ENCODE assay signal across 1 cellular context in the genomic region with DNA sequence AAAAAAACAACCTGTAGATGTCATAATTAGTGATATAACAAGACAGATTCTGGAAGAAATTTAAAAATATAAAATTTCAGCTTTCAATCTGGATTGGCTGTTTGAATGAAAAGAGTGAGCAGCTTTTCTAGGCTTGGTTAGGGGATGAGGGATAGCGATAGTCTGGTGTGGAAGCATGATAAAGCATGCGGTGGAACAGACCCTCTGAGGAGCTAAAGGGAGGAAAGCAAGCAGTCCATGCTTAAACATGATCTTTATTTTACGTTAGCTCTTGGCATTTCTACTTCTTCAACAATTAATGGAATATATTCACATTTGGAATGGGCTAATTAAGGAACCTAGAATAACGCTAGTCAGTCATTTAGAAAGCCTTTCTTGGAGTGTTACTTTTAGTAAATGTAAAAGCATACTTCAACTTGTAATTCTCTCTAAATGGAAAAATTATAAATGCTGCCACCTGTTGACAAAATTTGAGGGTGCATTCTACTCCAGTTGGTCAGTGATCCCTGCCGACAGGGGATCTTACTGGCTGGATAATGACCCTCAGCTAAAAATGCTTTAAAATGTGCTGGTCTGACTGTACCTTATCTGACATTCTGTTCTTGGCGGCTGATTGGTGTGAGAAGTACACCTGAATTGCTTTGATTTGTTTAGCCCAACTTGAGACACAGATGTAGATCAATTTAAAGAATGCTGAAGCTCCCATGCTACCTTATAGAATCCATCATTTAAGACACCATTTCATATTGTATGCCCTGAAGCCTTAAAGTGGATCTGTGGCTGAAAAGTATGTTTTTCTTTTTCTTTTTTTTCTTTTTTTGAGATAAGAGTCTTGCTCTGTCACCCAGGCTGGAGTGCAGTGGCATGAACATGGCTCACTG.
TF ChIP-seq lines count a peak whose summit lies in the region.

No MANE protein-coding gene starts in this region.

TF ChIP-seq in K562, 482 proteins besides CTCF, POLR2A, EP300 and RAD21 (continued from another document):
- TF ChIP-seq, protein P1, sequence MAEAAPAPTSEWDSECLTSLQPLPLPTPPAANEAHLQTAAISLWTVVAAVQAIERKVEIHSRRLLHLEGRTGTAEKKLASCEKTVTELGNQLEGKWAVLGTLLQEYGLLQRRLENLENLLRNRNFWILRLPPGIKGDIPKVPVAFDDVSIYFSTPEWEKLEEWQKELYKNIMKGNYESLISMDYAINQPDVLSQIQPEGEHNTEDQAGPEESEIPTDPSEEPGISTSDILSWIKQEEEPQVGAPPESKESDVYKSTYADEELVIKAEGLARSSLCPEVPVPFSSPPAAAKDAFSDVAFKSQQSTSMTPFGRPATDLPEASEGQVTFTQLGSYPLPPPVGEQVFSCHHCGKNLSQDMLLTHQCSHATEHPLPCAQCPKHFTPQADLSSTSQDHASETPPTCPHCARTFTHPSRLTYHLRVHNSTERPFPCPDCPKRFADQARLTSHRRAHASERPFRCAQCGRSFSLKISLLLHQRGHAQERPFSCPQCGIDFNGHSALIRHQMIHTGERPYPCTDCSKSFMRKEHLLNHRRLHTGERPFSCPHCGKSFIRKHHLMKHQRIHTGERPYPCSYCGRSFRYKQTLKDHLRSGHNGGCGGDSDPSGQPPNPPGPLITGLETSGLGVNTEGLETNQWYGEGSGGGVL (CRISPR knock-in tag; IDR thresholded peaks at IDR 0.05), result no peak
- TF ChIP-seq MYC (IDR thresholded peaks at IDR 0.05; ENCODE audit: low read depth, low read length), result 0 out of 2 replicates have a peak, but pooled peaks have one; percentile 9
- no peak for TF ChIP-seq MYC (CRISPR knock-in tag; IDR thresholded peaks at IDR 0.05; ENCODE audit: borderline replicate concordance, low read depth)
- TF ChIP-seq RBM14 (IDR thresholded peaks at IDR 0.05; ENCODE audit: borderline replicate concordance, insufficient read depth, low read depth, low read length), result no peak
- TF ChIP-seq L3MBTL2 (IDR thresholded peaks at IDR 0.05), result 0 out of 2 replicates have a peak, but pooled peaks have one; percentile 30
- TF ChIP-seq, protein P2, sequence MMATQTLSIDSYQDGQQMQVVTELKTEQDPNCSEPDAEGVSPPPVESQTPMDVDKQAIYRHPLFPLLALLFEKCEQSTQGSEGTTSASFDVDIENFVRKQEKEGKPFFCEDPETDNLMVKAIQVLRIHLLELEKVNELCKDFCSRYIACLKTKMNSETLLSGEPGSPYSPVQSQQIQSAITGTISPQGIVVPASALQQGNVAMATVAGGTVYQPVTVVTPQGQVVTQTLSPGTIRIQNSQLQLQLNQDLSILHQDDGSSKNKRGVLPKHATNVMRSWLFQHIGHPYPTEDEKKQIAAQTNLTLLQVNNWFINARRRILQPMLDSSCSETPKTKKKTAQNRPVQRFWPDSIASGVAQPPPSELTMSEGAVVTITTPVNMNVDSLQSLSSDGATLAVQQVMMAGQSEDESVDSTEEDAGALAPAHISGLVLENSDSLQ (IDR thresholded peaks at IDR 0.05), result 0 out of 2 replicates have a peak, but pooled peaks have one; percentile 7
- TF ChIP-seq SMC3 (conservative IDR thresholded peaks at IDR 0.05; ENCODE audit: insufficient read depth, low read depth, low read length), result peak; percentile 47; the same call in 1 of the 2 replicates
- TF ChIP-seq, protein P3, sequence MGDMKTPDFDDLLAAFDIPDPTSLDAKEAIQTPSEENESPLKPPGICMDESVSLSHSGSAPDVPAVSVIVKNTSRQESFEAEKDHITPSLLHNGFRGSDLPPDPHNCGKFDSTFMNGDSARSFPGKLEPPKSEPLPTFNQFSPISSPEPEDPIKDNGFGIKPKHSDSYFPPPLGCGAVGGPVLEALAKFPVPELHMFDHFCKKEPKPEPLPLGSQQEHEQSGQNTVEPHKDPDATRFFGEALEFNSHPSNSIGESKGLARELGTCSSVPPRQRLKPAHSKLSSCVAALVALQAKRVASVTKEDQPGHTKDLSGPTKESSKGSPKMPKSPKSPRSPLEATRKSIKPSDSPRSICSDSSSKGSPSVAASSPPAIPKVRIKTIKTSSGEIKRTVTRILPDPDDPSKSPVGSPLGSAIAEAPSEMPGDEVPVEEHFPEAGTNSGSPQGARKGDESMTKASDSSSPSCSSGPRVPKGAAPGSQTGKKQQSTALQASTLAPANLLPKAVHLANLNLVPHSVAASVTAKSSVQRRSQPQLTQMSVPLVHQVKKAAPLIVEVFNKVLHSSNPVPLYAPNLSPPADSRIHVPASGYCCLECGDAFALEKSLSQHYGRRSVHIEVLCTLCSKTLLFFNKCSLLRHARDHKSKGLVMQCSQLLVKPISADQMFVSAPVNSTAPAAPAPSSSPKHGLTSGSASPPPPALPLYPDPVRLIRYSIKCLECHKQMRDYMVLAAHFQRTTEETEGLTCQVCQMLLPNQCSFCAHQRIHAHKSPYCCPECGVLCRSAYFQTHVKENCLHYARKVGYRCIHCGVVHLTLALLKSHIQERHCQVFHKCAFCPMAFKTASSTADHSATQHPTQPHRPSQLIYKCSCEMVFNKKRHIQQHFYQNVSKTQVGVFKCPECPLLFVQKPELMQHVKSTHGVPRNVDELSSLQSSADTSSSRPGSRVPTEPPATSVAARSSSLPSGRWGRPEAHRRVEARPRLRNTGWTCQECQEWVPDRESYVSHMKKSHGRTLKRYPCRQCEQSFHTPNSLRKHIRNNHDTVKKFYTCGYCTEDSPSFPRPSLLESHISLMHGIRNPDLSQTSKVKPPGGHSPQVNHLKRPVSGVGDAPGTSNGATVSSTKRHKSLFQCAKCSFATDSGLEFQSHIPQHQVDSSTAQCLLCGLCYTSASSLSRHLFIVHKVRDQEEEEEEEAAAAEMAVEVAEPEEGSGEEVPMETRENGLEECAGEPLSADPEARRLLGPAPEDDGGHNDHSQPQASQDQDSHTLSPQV (IDR thresholded peaks at IDR 0.05), result 0 out of 2 replicates have a peak, but pooled peaks have one; percentile 36
- TF ChIP-seq SP1 (CRISPR knock-in tag; IDR thresholded peaks at IDR 0.05), result 0 out of 2 replicates have a peak, but pooled peaks have one; percentile 20
- TF ChIP-seq SPI1 (IDR thresholded peaks at IDR 0.05; ENCODE audit: borderline replicate concordance, low read depth, low read length), result no peak
- TF ChIP-seq, protein P4, sequence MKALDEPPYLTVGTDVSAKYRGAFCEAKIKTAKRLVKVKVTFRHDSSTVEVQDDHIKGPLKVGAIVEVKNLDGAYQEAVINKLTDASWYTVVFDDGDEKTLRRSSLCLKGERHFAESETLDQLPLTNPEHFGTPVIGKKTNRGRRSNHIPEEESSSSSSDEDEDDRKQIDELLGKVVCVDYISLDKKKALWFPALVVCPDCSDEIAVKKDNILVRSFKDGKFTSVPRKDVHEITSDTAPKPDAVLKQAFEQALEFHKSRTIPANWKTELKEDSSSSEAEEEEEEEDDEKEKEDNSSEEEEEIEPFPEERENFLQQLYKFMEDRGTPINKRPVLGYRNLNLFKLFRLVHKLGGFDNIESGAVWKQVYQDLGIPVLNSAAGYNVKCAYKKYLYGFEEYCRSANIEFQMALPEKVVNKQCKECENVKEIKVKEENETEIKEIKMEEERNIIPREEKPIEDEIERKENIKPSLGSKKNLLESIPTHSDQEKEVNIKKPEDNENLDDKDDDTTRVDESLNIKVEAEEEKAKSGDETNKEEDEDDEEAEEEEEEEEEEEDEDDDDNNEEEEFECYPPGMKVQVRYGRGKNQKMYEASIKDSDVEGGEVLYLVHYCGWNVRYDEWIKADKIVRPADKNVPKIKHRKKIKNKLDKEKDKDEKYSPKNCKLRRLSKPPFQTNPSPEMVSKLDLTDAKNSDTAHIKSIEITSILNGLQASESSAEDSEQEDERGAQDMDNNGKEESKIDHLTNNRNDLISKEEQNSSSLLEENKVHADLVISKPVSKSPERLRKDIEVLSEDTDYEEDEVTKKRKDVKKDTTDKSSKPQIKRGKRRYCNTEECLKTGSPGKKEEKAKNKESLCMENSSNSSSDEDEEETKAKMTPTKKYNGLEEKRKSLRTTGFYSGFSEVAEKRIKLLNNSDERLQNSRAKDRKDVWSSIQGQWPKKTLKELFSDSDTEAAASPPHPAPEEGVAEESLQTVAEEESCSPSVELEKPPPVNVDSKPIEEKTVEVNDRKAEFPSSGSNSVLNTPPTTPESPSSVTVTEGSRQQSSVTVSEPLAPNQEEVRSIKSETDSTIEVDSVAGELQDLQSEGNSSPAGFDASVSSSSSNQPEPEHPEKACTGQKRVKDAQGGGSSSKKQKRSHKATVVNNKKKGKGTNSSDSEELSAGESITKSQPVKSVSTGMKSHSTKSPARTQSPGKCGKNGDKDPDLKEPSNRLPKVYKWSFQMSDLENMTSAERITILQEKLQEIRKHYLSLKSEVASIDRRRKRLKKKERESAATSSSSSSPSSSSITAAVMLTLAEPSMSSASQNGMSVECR (CRISPR knock-in tag; IDR thresholded peaks at IDR 0.05), result no peak
- TF ChIP-seq NBN (IDR thresholded peaks at IDR 0.05; ENCODE audit: low read depth), result peak; percentile 37; the same call in 1 of the 2 replicates
- no peak for TF ChIP-seq MAFK (IDR thresholded peaks at IDR 0.05; ENCODE audit: low read length)
- TF ChIP-seq HNRNPH1 (optimal IDR thresholded peaks at IDR 0.05; ENCODE audit: low read depth, low read length), result no peak
- peak in 1 of 2 experiments; percentile 38; a peak in 1 of 4 replicates for TF ChIP-seq MAZ (CRISPR knock-in tag; conservative IDR thresholded peaks at IDR 0.05 in 1 of 2, IDR thresholded peaks at IDR 0.05 in 1 of 2)
- TF ChIP-seq ZNF75A (CRISPR knock-in tag; IDR thresholded peaks at IDR 0.05), result no peak
- no peak for TF ChIP-seq NFE2L1 (tag; IDR thresholded peaks at IDR 0.05; ENCODE audit: borderline replicate concordance, low read depth)
- TF ChIP-seq, protein P5, sequence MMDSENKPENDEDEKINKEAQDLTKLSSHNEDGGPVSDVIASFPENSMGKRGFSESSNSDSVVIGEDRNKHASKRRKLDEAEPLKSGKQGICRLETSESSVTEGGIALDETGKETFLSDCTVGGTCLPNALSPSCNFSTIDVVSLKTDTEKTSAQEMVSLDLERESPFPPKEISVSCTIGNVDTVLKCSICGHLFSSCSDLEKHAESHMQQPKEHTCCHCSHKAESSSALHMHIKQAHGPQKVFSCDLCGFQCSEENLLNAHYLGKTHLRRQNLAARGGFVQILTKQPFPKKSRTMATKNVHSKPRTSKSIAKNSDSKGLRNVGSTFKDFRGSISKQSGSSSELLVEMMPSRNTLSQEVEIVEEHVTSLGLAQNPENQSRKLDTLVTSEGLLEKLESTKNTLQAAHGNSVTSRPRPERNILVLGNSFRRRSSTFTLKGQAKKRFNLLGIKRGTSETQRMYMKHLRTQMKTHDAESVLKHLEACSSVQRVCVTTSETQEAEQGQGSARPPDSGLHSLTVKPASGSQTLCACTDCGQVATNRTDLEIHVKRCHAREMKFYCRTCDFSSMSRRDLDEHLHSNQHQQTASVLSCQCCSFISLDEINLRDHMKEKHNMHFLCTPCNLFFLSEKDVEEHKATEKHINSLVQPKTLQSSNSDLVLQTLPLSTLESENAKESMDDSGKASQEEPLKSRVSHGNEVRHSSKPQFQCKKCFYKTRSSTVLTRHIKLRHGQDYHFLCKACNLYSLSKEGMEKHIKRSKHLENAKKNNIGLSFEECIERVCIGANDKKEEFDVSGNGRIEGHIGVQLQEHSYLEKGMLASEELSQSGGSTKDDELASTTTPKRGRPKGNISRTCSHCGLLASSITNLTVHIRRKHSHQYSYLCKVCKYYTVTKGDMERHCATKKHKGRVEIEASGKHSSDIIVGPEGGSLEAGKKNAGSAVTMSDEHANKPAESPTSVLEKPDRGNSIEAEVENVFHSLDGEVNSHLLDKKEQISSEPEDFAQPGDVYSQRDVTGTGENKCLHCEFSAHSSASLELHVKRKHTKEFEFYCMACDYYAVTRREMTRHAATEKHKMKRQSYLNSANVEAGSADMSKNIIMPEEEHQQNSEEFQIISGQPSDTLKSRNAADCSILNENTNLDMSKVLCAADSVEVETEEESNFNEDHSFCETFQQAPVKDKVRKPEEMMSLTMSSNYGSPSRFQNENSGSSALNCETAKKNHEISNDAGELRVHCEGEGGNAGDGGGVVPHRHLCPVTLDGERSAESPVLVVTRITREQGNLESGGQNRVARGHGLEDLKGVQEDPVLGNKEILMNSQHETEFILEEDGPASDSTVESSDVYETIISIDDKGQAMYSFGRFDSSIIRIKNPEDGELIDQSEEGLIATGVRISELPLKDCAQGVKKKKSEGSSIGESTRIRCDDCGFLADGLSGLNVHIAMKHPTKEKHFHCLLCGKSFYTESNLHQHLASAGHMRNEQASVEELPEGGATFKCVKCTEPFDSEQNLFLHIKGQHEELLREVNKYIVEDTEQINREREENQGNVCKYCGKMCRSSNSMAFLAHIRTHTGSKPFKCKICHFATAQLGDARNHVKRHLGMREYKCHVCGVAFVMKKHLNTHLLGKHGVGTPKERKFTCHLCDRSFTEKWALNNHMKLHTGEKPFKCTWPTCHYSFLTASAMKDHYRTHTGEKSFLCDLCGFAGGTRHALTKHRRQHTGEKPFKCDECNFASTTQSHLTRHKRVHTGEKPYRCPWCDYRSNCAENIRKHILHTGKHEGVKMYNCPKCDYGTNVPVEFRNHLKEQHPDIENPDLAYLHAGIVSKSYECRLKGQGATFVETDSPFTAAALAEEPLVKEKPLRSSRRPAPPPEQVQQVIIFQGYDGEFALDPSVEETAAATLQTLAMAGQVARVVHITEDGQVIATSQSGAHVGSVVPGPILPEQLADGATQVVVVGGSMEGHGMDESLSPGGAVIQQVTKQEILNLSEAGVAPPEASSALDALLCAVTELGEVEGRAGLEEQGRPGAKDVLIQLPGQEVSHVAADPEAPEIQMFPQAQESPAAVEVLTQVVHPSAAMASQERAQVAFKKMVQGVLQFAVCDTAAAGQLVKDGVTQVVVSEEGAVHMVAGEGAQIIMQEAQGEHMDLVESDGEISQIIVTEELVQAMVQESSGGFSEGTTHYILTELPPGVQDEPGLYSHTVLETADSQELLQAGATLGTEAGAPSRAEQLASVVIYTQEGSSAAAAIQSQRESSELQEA (IDR thresholded peaks at IDR 0.05; ENCODE audit: low read depth), result no peak
- TF ChIP-seq, protein P6, sequence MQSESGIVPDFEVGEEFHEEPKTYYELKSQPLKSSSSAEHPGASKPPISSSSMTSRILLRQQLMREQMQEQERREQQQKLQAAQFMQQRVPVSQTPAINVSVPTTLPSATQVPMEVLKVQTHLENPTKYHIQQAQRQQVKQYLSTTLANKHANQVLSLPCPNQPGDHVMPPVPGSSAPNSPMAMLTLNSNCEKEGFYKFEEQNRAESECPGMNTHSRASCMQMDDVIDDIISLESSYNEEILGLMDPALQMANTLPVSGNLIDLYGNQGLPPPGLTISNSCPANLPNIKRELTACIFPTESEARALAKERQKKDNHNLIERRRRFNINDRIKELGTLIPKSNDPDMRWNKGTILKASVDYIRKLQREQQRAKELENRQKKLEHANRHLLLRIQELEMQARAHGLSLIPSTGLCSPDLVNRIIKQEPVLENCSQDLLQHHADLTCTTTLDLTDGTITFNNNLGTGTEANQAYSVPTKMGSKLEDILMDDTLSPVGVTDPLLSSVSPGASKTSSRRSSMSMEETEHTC (IDR thresholded peaks at IDR 0.05), result no peak
- no peak for TF ChIP-seq CHD2 (IDR thresholded peaks at IDR 0.05; ENCODE audit: low read depth, low read length)
- TF ChIP-seq, protein P7, sequence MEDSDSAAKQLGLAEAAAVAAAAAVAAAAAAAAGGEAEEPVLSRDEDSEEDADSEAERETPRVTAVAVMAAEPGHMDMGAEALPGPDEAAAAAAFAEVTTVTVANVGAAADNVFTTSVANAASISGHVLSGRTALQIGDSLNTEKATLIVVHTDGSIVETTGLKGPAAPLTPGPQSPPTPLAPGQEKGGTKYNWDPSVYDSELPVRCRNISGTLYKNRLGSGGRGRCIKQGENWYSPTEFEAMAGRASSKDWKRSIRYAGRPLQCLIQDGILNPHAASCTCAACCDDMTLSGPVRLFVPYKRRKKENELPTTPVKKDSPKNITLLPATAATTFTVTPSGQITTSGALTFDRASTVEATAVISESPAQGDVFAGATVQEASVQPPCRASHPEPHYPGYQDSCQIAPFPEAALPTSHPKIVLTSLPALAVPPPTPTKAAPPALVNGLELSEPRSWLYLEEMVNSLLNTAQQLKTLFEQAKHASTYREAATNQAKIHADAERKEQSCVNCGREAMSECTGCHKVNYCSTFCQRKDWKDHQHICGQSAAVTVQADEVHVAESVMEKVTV (CRISPR knock-in tag; IDR thresholded peaks at IDR 0.05), result peak; percentile 64
TF ChIP-seq in K562: peak in this region for 12.
